ENCODE assay signal across 6 cellular contexts in the genomic region with DNA sequence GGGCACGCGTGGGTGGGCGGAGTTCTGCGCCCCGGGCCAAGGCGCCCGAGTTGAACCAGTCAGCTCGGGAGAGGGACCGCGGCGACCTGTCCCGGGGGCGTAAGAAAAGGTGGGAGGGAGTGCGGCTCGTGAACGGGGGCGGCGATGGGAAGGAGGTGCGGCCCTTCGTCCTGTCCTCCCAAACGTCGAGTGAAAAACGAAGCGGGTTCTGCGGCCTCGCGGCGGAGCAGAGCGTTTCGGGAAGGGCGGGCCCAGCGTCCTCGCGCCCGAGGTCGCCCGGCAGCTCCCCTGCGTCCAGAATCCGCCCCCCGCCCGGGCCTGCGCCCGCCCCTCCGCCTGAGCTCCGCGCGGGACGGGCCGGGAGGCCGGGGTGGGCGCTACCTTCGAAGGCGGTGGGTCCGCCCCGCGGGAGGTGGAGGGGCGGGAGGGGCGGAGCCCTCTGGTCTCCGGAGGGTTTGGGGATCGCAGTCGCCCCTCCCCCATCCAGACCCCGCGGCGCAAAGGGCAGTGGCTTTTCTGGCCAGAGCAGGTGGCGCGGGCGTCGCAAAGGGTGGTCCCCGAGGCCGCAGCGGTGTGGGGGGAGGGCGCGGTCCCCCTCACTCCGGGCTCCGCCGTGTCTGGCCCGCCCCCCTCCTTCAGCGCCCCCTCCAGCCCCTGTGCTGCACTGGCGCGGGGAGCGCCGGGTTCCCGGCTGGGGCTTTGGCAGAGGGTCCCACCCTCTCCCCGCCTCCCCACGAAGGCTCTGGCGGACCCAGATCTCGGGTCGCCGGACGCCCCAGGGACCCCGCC. TPM values are rescaled to one million over a fixed set of nuclear protein-coding genes. Genes with fewer than 3 reads are reported as not detected.
DNase-seq lines count a peak whose midpoint lies in the region; ATAC-seq and TF ChIP-seq lines count a peak whose summit lies in the region.

No MANE protein-coding gene starts in this region.

- peak overlapping the region in 1 of 2 donors; percentile 16 for H3K27ac Mint-ChIP-seq in T-cell

- ATAC-seq in T-cell (replicated peaks in 1 of 4) (peak; percentile 53 to 67 (median 54)), HG02759 (IDR thresholded peaks at IDR 0.05; ENCODE audit: unreplicated experiment) (no peak), GM21390 (IDR thresholded peaks at IDR 0.05; ENCODE audit: unreplicated experiment) (no peak)

- DNase-seq in EH (ENCODE audit: low read depth) = peak; percentile 12
- DNase-seq in T-cell = peak in 14 of 34 experiments; percentile 21 to 55 (median 35)
- DNase-seq in fibroblast of pulmonary artery (ENCODE audit: low read depth) = peak; percentile 32
- DNase-seq in stimulated activated CD8-positive, alpha-beta memory T cell treated with anti-CD3 and anti-CD28 coated beads, Interleukin-4, amount 100 ng/mL, for 48 hours = peak; percentile 63

- H3K9me3 Mint-ChIP-seq in T-cell = no peaks in the 10 kb centered on the region

- H3K36me3 Mint-ChIP-seq in T-cell = no peaks in the 10 kb centered on the region

- no peak for TF ChIP-seq CTCF in fibroblast of pulmonary artery (IDR thresholded peaks at IDR 0.05; ENCODE audit: low read length, missing control alignments)

- no peaks in the 10 kb centered on the region for H3K27me3 Mint-ChIP-seq in T-cell

- POLR2A ChIA-PET in T-cell (lab: Charles Lee) = no interaction called here

- H3K4me3 Mint-ChIP-seq in T-cell = peak overlapping the region; percentile 78 to 96 (median 83)

- CTCF ChIA-PET in T-cell (lab: Charles Lee) = interaction anchor here in 1 of 2 donors (0.6 to 0.9 kb wide), 2 partner anchors 11 to 243 kb away, joined by 3 to 6 read pairs; a partner anchor contains a TSS

- H3K4me1 Mint-ChIP-seq in T-cell = peaks cover 19 to 28% (median 25%) of the 10 kb centered on the region in 3 donors

- peak overlapping the region; percentile 57 for H3K4me3 ChIP-seq in fibroblast of pulmonary artery (replicated peaks; ENCODE audit: low read depth, low read length)

RNA-seq across cellular contexts. Expression of a gene that starts 0.8 kb away (rescaled TPM):
- 100 to 1,000 TPM in 3 of 5 donors, 10 to 100 TPM in 2; 92.9 to 121 (median 107) TPM for total RNA-seq in T-cell

RNA-seq across cellular contexts. Expression of a gene that starts 5.7 kb away (rescaled TPM):
- total RNA-seq in T-cell = 10 to 100 TPM; 30.7 to 41.6 (median 36.8) TPM

RNA-seq across cellular contexts. Expression of a gene that starts 25.5 kb away (rescaled TPM):
- 10 to 100 TPM; 20.7 to 30.3 (median 29.0) TPM for total RNA-seq in T-cell

RNA-seq across cellular contexts. Expression of a gene that starts 44.1 kb away (rescaled TPM):
- total RNA-seq in T-cell = 1 to 10 TPM in 2 of 5 donors, under 1 TPM in 2, not detected in 1; 0.37 to 1.5 (median 0.91) TPM

RNA-seq across cellular contexts. Expression of a gene that starts 55.4 kb away (rescaled TPM):
- total RNA-seq in T-cell = 100 to 1,000 TPM in 2 of 5 donors, 10 to 100 TPM in 3; 58.5 to 102 (median 99.5) TPM

Comparison
In these comparisons a context has a peak if more than half of its experiments do, and no peak if none do; other contexts are left out.
1. ATAC-seq: peak in T-cell (4 of 4); none in HG02759 (single experiment) and GM21390 (single experiment).